Comparison of ENCODE assay signal across 23 cellular contexts in genomic region chr11:78156081-78156844, GRCh38. TPM values are rescaled to one million over a fixed set of nuclear protein-coding genes. Genes with fewer than 3 reads are reported as not detected.
DNase-seq lines count a peak whose midpoint lies in the region; ATAC-seq and TF ChIP-seq lines count a peak whose summit lies in the region.
"Had no signal": no experiment of that assay in that cellular context is flagged by ENCODE, and none has a peak within 500 bp of the region (broad histone marks: within the 10 kb centered on the region; RNA-seq: fewer than 3 reads in every experiment).

No MANE protein-coding gene starts in this region.

- H3F3A ChIP-seq in GM23338 (replicated peaks; ENCODE audit: low read depth) = no peaks in the 10 kb centered on the region

- H3K4me1 Mint-ChIP-seq in GM23338 = peaks cover 6% of the 10 kb centered on the region; the same call in 1 of the 3 replicates
- no peaks in the 10 kb centered on the region for H3K4me1 Mint-ChIP-seq in natural killer cell treated with Interleukin-12 subunit alpha and Interleukin-12 subunit beta and Interleukin-15 and Interleukin-18, amount 100 ng/mL, for 72 hours (ENCODE audit: low read depth in 2 of 2)

- H3K4me3 Mint-ChIP-seq in GM23338 = no peak overlapping the region
- no peak overlapping the region for H3K4me3 Mint-ChIP-seq in natural killer cell treated with Interleukin-12 subunit alpha and Interleukin-12 subunit beta and Interleukin-15 and Interleukin-18, amount 100 ng/mL, for 72 hours
- H3K4me3 Mint-ChIP-seq: HFFc6 had no signal

- H3K4me1 ChIP-seq in GM23338 (ENCODE audit: insufficient read depth) = no peaks in the 10 kb centered on the region
- no peaks in the 10 kb centered on the region for H3K4me1 ChIP-seq in osteoblast (ENCODE audit: insufficient read depth, low read length)

- TF ChIP-seq CTCF in GM23338 (conservative IDR thresholded peaks at IDR 0.05; ENCODE audit: low read depth in 2 of 2) (no peak), fibroblast of the aortic adventitia (IDR thresholded peaks at IDR 0.05; ENCODE audit: insufficient read depth, low read length) (no peak), osteoblast (IDR thresholded peaks at IDR 0.05; ENCODE audit: extremely low read depth, low read depth, low read length) (no peak), WERI-Rb-1 (IDR thresholded peaks at IDR 0.05; ENCODE audit: low read depth, low read length) (no peak)

- H3K79me2 ChIP-seq in GM23338 (replicated peaks; ENCODE audit: insufficient read depth) (no peaks in the 10 kb centered on the region), osteoblast (ENCODE audit: insufficient read depth, low read length) (no peaks in the 10 kb centered on the region)

- H2AFZ ChIP-seq in GM23338 (no peak overlapping the region), osteoblast (ENCODE audit: low read length) (peak overlapping the region; percentile 28)

- no peak overlapping the region for H3K4me3 ChIP-seq in GM23338
- no peak overlapping the region for H3K4me3 ChIP-seq in fibroblast of the aortic adventitia (ENCODE audit: low read depth, low read length)
- no peak overlapping the region for H3K4me3 ChIP-seq in osteoblast (ENCODE audit: insufficient read depth, low read length)
- H3K4me3 ChIP-seq in WERI-Rb-1 (ENCODE audit: low read depth, low read length) = no peak overlapping the region
- H3K4me3 ChIP-seq: coronary artery, gastroesophageal sphincter, ovary, SK-N-MC, skin epidermis had no signal

- H3K27me3 ChIP-seq in GM23338 (ENCODE audit: insufficient read depth) (no peaks in the 10 kb centered on the region), osteoblast (ENCODE audit: insufficient read depth, low read length) (no peaks in the 10 kb centered on the region), WERI-Rb-1 (ENCODE audit: insufficient read depth, low read depth, severe bottlenecking) (no peaks in the 10 kb centered on the region)
- H3K27me3 ChIP-seq: gastroesophageal sphincter, ovary had no signal

- H3K27ac ChIP-seq in GM23338 (ENCODE audit: low read depth) (no peak overlapping the region; the same call in 1 of the 2 replicates), osteoblast (ENCODE audit: low read depth, low read length) (no peak overlapping the region), WERI-Rb-1 (no peak overlapping the region)
- H3K27ac ChIP-seq: gastroesophageal sphincter, KMS-11, ovary, SK-N-MC had no signal

- DNase-seq in GM23338 (ENCODE audit: low spot score) (no peak), UCSD-AML1 (lab: John Stamatoyannopoulos, UW; ENCODE audit: unreplicated experiment) (peak; percentile 19), fibroblast of the aortic adventitia (ENCODE audit: low read depth) (peak; percentile 83), osteoblast (ENCODE audit: insufficient read length, low spot score, missing footprints) (no peak), NCI-H187 treated with DMSO at 0.1 percent for 48 hours (lab: John Stamatoyannopoulos, UW) (no peak), WERI-Rb-1 (no peak)
- DNase-seq in natural killer cell treated with Interleukin-12 subunit alpha and Interleukin-12 subunit beta and Interleukin-15 and Interleukin-18, amount 100 ng/mL, for 72 hours (ENCODE audit: low spot score) = no peak
- DNase-seq: activated CD4-positive, alpha-beta T cell treated with anti-CD3 and anti-CD28 coated beads, Interleukin-2, amount 50 U/mL, for 4 hours; activated naive CD4-positive, alpha-beta T cell; COR-L47; HFFc6; left colon; NCI-H1048; NCI-H774; ovary; stimulated activated CD4-positive, alpha-beta T cell treated with anti-CD3 and anti-CD28 coated beads, Interleukin-4, amount 100 ng/mL, for 1 hour; T1000 had no signal

- no peak overlapping the region for H3K4me2 ChIP-seq in GM23338
- no peak overlapping the region for H3K4me2 ChIP-seq in osteoblast (ENCODE audit: insufficient read depth, low read length)
- H3K4me2 ChIP-seq: KMS-11 had no signal

- H3K36me3 Mint-ChIP-seq in GM23338 (ENCODE audit: low read depth) = no peaks in the 10 kb centered on the region; the same call in 2 of the 3 replicates
- no peaks in the 10 kb centered on the region for H3K36me3 Mint-ChIP-seq in natural killer cell treated with Interleukin-12 subunit alpha and Interleukin-12 subunit beta and Interleukin-15 and Interleukin-18, amount 100 ng/mL, for 72 hours

- no peaks in the 10 kb centered on the region for H3K9me3 ChIP-seq in osteoblast (ENCODE audit: low read depth, low read length)
- H3K9me3 ChIP-seq in WERI-Rb-1 (ENCODE audit: severe bottlenecking) = no peaks in the 10 kb centered on the region
- H3K9me3 ChIP-seq: gastroesophageal sphincter, ovary had no signal

- H3K27ac Mint-ChIP-seq in GM23338 = peak overlapping the region; percentile 59; the same call in 1 of the 2 replicates
- H3K27ac Mint-ChIP-seq in natural killer cell treated with Interleukin-12 subunit alpha and Interleukin-12 subunit beta and Interleukin-15 and Interleukin-18, amount 100 ng/mL, for 72 hours = no peak overlapping the region
- H3K27ac Mint-ChIP-seq: HFFc6 had no signal

- no peaks in the 10 kb centered on the region for H3K36me3 ChIP-seq in GM23338 (ENCODE audit: insufficient read depth)
- no peaks in the 10 kb centered on the region for H3K36me3 ChIP-seq in osteoblast (ENCODE audit: insufficient read depth, low read length)
- H3K36me3 ChIP-seq in WERI-Rb-1 = no peaks in the 10 kb centered on the region
- H3K36me3 ChIP-seq: gastroesophageal sphincter, ovary had no signal

- no peaks in the 10 kb centered on the region for H3K9me2 ChIP-seq in GM23338 (ENCODE audit: insufficient read depth)

- no peaks in the 10 kb centered on the region for H3K9me3 Mint-ChIP-seq in GM23338
- no peaks in the 10 kb centered on the region for H3K9me3 Mint-ChIP-seq in natural killer cell treated with Interleukin-12 subunit alpha and Interleukin-12 subunit beta and Interleukin-15 and Interleukin-18, amount 100 ng/mL, for 72 hours
- H3K9me3 Mint-ChIP-seq: HFFc6 had no signal

- no peak for ATAC-seq in GM23338
- no peak for ATAC-seq in natural killer cell treated with Interleukin-12 subunit alpha and Interleukin-12 subunit beta and Interleukin-15 and Interleukin-18, amount 100 ng/mL, for 72 hours
- no peak for ATAC-seq in HG03457 (IDR thresholded peaks at IDR 0.05; ENCODE audit: unreplicated experiment)
- ATAC-seq: gastroesophageal sphincter, left colon had no signal

- peaks cover 4% of the 10 kb centered on the region for H3K27me3 Mint-ChIP-seq in GM23338 (ENCODE audit: insufficient read depth, low read depth, poor library complexity)
- no peaks in the 10 kb centered on the region for H3K27me3 Mint-ChIP-seq in natural killer cell treated with Interleukin-12 subunit alpha and Interleukin-12 subunit beta and Interleukin-15 and Interleukin-18, amount 100 ng/mL, for 72 hours

- no peaks in the 10 kb centered on the region for H4K20me1 ChIP-seq in GM23338 (replicated peaks; ENCODE audit: insufficient read depth)
- H4K20me1 ChIP-seq in osteoblast (ENCODE audit: insufficient read depth, low read length) = no peaks in the 10 kb centered on the region

RNA-seq across cellular contexts. Expression of gene ALG8, which starts 16.8 kb away (rescaled TPM):
- total RNA-seq in GM23338 (2014; rRNA removed; shearing (Covaris generic)) = 89.0 and 94.3 TPM in 2 replicates
- polyA plus RNA-seq in GM23338 (2016; fragmentation: Nextera tagmentation; extraction: Ambion mirVana) = 125 and 130 TPM in 2 replicates
- total RNA-seq in fibroblast of the aortic adventitia (ENCODE audit: low replicate concordance) = 17.0 and 56.6 TPM in 2 replicates
- total RNA-seq in osteoblast = 38.4 and 46.6 TPM in 2 replicates
- 10 to 100 TPM; 52.3 to 87.2 TPM for total RNA-seq in natural killer cell treated with Interleukin-12 subunit alpha and Interleukin-12 subunit beta and Interleukin-15 and Interleukin-18, amount 100 ng/mL, for 72 hours

RNA-seq across cellular contexts. Expression of gene KCTD21, which starts 32.2 kb away (rescaled TPM):
- 3.6 and 3.7 TPM in 2 replicates for total RNA-seq in GM23338 (2014; rRNA removed; shearing (Covaris generic))
- 0.71 and 1.0 TPM in 2 replicates for polyA plus RNA-seq in GM23338 (2016; fragmentation: Nextera tagmentation; extraction: Ambion mirVana)
- total RNA-seq in fibroblast of the aortic adventitia (ENCODE audit: low replicate concordance) = 11.9 and 14.5 TPM in 2 replicates
- 14.5 and 15.0 TPM in 2 replicates for total RNA-seq in osteoblast
- total RNA-seq in natural killer cell treated with Interleukin-12 subunit alpha and Interleukin-12 subunit beta and Interleukin-15 and Interleukin-18, amount 100 ng/mL, for 72 hours = 1 to 10 TPM; 3.6 to 9.4 TPM

RNA-seq across cellular contexts. Expression of gene USP35, which starts 32.5 kb away (rescaled TPM):
- 10.0 and 10.7 TPM in 2 replicates for total RNA-seq in GM23338 (2014; rRNA removed; shearing (Covaris generic))
- polyA plus RNA-seq in GM23338 (2016; fragmentation: Nextera tagmentation; extraction: Ambion mirVana) = 1.7 and 2.5 TPM in 2 replicates
- total RNA-seq in fibroblast of the aortic adventitia (ENCODE audit: low replicate concordance) (10.2 and 32.2 TPM in 2 replicates), osteoblast (21.4 and 26.2 TPM in 2 replicates)
- total RNA-seq in natural killer cell treated with Interleukin-12 subunit alpha and Interleukin-12 subunit beta and Interleukin-15 and Interleukin-18, amount 100 ng/mL, for 72 hours = 1 to 10 TPM; 7.2 to 7.9 TPM

Comparison
In these comparisons a context has a peak if more than half of its experiments do, and no peak if none do; other contexts are left out.
1. DNase-seq: peak in UCSD-AML1 (single experiment) and fibroblast of the aortic adventitia (single experiment); none in GM23338 (single experiment), osteoblast (single experiment), NCI-H187 treated with DMSO at 0.1 percent for 48 hours (single experiment), WERI-Rb-1 (single experiment) and natural killer cell treated with Interleukin-12 subunit alpha and Interleukin-12 subunit beta and Interleukin-15 and Interleukin-18, amount 100 ng/mL, for 72 hours (single experiment).